Comparison of ENCODE assay signal across 8 cellular contexts in the genomic region with DNA sequence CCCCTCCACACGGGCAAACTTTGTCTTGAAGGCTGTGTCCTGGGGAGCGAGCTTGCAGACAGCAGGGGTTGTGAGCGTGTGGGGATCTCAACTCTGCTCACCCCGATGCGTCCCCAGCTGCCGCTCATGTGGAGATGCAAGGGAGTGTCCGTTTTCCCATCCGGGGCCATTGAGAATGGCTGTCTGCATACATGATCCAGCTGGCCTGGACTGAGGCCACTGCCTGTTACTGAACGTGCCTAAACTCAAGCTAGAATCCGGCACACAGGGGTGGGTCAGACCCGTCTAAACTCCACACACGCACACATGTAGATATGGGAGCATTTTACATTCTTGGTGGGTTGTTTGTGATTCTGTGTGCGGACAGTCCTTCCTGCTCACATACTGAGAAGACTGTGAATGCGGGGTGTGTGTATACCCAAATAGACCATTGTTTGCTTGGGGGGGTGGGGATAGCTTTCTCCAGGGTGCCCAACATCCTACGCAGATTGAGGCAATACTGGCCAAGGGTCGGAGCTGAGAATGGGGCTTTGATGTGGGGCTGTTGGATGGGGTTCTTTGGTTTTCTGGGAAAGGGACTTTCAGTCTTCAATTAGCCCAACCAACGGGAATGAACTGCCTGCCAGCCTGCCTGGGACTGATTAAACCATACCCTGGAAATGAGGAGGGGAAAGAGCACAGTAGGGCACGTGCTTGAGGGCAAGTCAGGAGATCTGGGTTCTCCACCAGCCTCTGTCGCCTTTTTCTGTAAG.
DNase-seq lines count a peak whose midpoint lies in the region; ATAC-seq and TF ChIP-seq lines count a peak whose summit lies in the region.

No MANE protein-coding gene starts in this region.

- H3K27ac ChIP-seq in IMR-90 (ENCODE audit: insufficient read depth, low read length): peak overlapping the region; percentile 64; the same call in 1 of the 2 replicates
- peak overlapping the region; percentile 82 for H3K27ac ChIP-seq in cingulate gyrus (ENCODE audit: low read depth, low read length)
- H3K27ac ChIP-seq in lower lobe of right lung: peak overlapping the region; percentile 85
- peak overlapping the region; percentile 73 for H3K27ac ChIP-seq in stomach smooth muscle (ENCODE audit: low read length)

- H3K9me1 ChIP-seq in IMR-90 (ENCODE audit: insufficient read depth, low read length): peaks cover 18% of the 10 kb centered on the region

- H3K9ac ChIP-seq in IMR-90 (ENCODE audit: low read depth, low read length) (peak overlapping the region; percentile 64), stomach smooth muscle (ENCODE audit: low read length in 2 of 2) (peak overlapping the region; percentile 59 to 60)

- peak overlapping the region; percentile 44; the same call in 1 of the 2 replicates for H2BK120ac ChIP-seq in IMR-90 (ENCODE audit: low read depth, low read length)

- H3K4me2 ChIP-seq in IMR-90 (ENCODE audit: low read depth, low read length): no peak overlapping the region; the same call in 1 of the 2 replicates

- peak overlapping the region; percentile 82 for H3K4ac ChIP-seq in IMR-90 (ENCODE audit: low read depth, low read length)

- H4K5ac ChIP-seq in IMR-90 (ENCODE audit: low read depth, low read length): peak overlapping the region; percentile 83

- POLR2A ChIA-PET in IMR-90 (lab: Charles Lee; ENCODE audit: unreplicated experiment): no interaction called here

- H2BK20ac ChIP-seq in IMR-90 (ENCODE audit: low read depth, low read length): no peak overlapping the region

- H4K8ac ChIP-seq in IMR-90 (ENCODE audit: low read depth in 2 of 2, low read length in 2 of 2): peak overlapping the region; percentile 95 to 97

- no peaks in the 10 kb centered on the region for H3K27me3 ChIP-seq in IMR-90 (ENCODE audit: control insufficient read depth, insufficient read depth, low read length)
- no peaks in the 10 kb centered on the region for H3K27me3 ChIP-seq in lower lobe of right lung (ENCODE audit: low read depth)
- no peaks in the 10 kb centered on the region for H3K27me3 ChIP-seq in stomach smooth muscle (ENCODE audit: control insufficient read depth in 1 of 2, insufficient read depth in 2 of 2, low read length in 2 of 2)

- dilution Hi-C loops in IMR-90 (cut with HindIII; ENCODE audit: low sequenced_read_pairs, unreplicated experiment): no loop called here

- H4K20me1 ChIP-seq in IMR-90 (ENCODE audit: insufficient read depth, low read length): no peaks in the 10 kb centered on the region; the same call in 1 of the 2 replicates

- H3K36me3 ChIP-seq in IMR-90 (ENCODE audit: control insufficient read depth, insufficient read depth, low read length) (peaks cover 8% of the 10 kb centered on the region; the same call in 1 of the 2 replicates), lower lobe of right lung (peaks cover 9% of the 10 kb centered on the region), stomach smooth muscle (ENCODE audit: control insufficient read depth in 2 of 2, insufficient read depth in 2 of 2, low read length in 2 of 2) (peaks cover 2 to 4% of the 10 kb centered on the region in 2 donors)

- peak overlapping the region; percentile 55; the same call in 1 of the 2 replicates for H3K56ac ChIP-seq in IMR-90 (ENCODE audit: extremely low read depth, insufficient read depth, low read length)

- H3K23ac ChIP-seq in IMR-90 (ENCODE audit: low read depth, low read length): peak overlapping the region; percentile 84

- H3K79me1 ChIP-seq in IMR-90 (ENCODE audit: low read depth in 1 of 2, low read length in 2 of 2): peaks cover 0 to 5% of the 10 kb centered on the region in 2 experiments; a peak in 1 of 4 replicates

- peak overlapping the region; percentile 50; the same call in 1 of the 2 replicates for H3K18ac ChIP-seq in IMR-90 (ENCODE audit: low read depth, low read length)

- H3K4me3 ChIP-seq in IMR-90 (ENCODE audit: insufficient read depth, low read depth, low read length): no peak overlapping the region
- H3K4me3 ChIP-seq in lower lobe of right lung: peak overlapping the region; percentile 58
- peak overlapping the region; percentile 45 to 70 for H3K4me3 ChIP-seq in stomach smooth muscle (ENCODE audit: low read length in 2 of 2)

- intact Hi-C loops in IMR-90 (cut with micrococcal nuclease): no loop called here
- intact Hi-C loops in lower lobe of right lung (cut with DNase I): no loop called here

- peak overlapping the region; percentile 61 for H2AK5ac ChIP-seq in IMR-90 (ENCODE audit: low read depth, low read length)

- TF ChIP-seq POLR2A in IMR-90 (IDR thresholded peaks at IDR 0.05; ENCODE audit: low read depth, low read length): no peak

- peak overlapping the region; percentile 67 for H4K91ac ChIP-seq in IMR-90 (ENCODE audit: insufficient read depth, low read depth, low read length)

- no peak overlapping the region for H2BK5ac ChIP-seq in IMR-90 (ENCODE audit: low read depth, low read length, poor library complexity, severe bottlenecking)

- TF ChIP-seq CTCF in IMR-90 (conservative IDR thresholded peaks at IDR 0.05; ENCODE audit: low read depth, low read length) (no peak), lower lobe of right lung (IDR thresholded peaks at IDR 0.05) (no peak)

- no peak for DNase-seq in IMR-90
- peak; percentile 61 for DNase-seq in lower lobe of right lung
- no peak for DNase-seq in NOMO-1 (lab: John Stamatoyannopoulos, UW; ENCODE audit: unreplicated experiment in 2 of 2)
- DNase-seq in stimulated activated CD4-positive, alpha-beta T cell treated with anti-CD3 and anti-CD28 coated beads, Interleukin-4, amount 100 ng/mL, for 24 hours: no peak

- BruUV-seq in IMR-90 (replicated peaks; lab: Mats Ljungman, UMichigan): no TSS peak

- peak overlapping the region; percentile 39 for H2AK9ac ChIP-seq in IMR-90 (replicated peaks; ENCODE audit: low read depth, low read length, poor library complexity)

- H2AFZ ChIP-seq in IMR-90 (replicated peaks; ENCODE audit: low read length, poor library complexity): peak overlapping the region; percentile 92

- WGBS in IMR-90 (ENCODE audit: extremely low coverage in 2 of 2, insufficient read length in 1 of 2), 2 experiments: 55% methylated on average over 4 of the region's 19 CpGs; no CpG with 5 or more reads in 1 of the 2 experiments

- H3K14ac ChIP-seq in IMR-90 (replicated peaks; ENCODE audit: low read depth, low read length): peak overlapping the region; percentile 73

- H3K9me3 ChIP-seq in IMR-90 (ENCODE audit: control insufficient read depth, insufficient read depth, low read length): no peaks in the 10 kb centered on the region
- H3K9me3 ChIP-seq in lower lobe of right lung: no peaks in the 10 kb centered on the region
- no peaks in the 10 kb centered on the region for H3K9me3 ChIP-seq in stomach smooth muscle (ENCODE audit: control insufficient read depth in 2 of 2, low read length in 2 of 2)

- no peak for TF ChIP-seq RAD21 in IMR-90 (IDR thresholded peaks at IDR 0.05; ENCODE audit: low read length)

- H2BK15ac ChIP-seq in IMR-90 (ENCODE audit: low read depth, low read length): peak overlapping the region; percentile 78; the same call in 1 of the 3 replicates

- H3K4me1 ChIP-seq in IMR-90 (ENCODE audit: control insufficient read depth, insufficient read depth, low read length): peaks cover 27% of the 10 kb centered on the region
- peaks cover 47% of the 10 kb centered on the region for H3K4me1 ChIP-seq in lower lobe of right lung
- peaks cover 44% of the 10 kb centered on the region for H3K4me1 ChIP-seq in stomach smooth muscle (ENCODE audit: control insufficient read depth, insufficient read depth, low read length)

- ATAC-seq in IMR-90 (ENCODE audit: low read depth): 0 out of 2 replicates have a peak, but pooled peaks have one; percentile 3
- ATAC-seq in lower lobe of right lung: peak; percentile 27 to 55
- no peak for ATAC-seq in GM21528 (IDR thresholded peaks at IDR 0.05; ENCODE audit: low FRiP score, unreplicated experiment)
- ATAC-seq in GM18511 (IDR thresholded peaks at IDR 0.05; ENCODE audit: unreplicated experiment): no peak

- CTCF ChIA-PET in IMR-90 (lab: Yijun Ruan, JAX): no interaction called here

- in situ Hi-C loops in IMR-90 (cut with MboI; ENCODE audit: low sequenced_read_pairs): loop anchor here (10.0 kb wide), 1 partner anchor 101 kb away; no protein-coding TSS in a partner anchor

TF ChIP-seq in IMR-90, 13 proteins besides CTCF, POLR2A, EP300 and RAD21:
- TF ChIP-seq NFE2L2 (IDR thresholded peaks at IDR 0.05; ENCODE audit: low read depth, low read length): no peak
- no peak for TF ChIP-seq MXI1 (IDR thresholded peaks at IDR 0.05; ENCODE audit: borderline replicate concordance, low read depth, low read length)
- TF ChIP-seq RFX5 (IDR thresholded peaks at IDR 0.05; ENCODE audit: low read depth, low read length): no peak
- no peak for TF ChIP-seq MAFK (IDR thresholded peaks at IDR 0.05; ENCODE audit: low read depth, low read length)
- TF ChIP-seq MAZ (IDR thresholded peaks at IDR 0.05; ENCODE audit: borderline replicate concordance, low read depth, low read length): no peak
- TF ChIP-seq CEBPB (IDR thresholded peaks at IDR 0.05; ENCODE audit: low read depth, low read length): no peak
- TF ChIP-seq BHLHE40 (IDR thresholded peaks at IDR 0.05; ENCODE audit: low read depth, low read length): no peak
- TF ChIP-seq SMC3 (IDR thresholded peaks at IDR 0.05; ENCODE audit: low read depth, low read length): no peak
- TF ChIP-seq CHD1 (IDR thresholded peaks at IDR 0.05; ENCODE audit: low read depth, low read length): no peak
- TF ChIP-seq, protein P1, sequence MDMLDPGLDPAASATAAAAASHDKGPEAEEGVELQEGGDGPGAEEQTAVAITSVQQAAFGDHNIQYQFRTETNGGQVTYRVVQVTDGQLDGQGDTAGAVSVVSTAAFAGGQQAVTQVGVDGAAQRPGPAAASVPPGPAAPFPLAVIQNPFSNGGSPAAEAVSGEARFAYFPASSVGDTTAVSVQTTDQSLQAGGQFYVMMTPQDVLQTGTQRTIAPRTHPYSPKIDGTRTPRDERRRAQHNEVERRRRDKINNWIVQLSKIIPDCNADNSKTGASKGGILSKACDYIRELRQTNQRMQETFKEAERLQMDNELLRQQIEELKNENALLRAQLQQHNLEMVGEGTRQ (IDR thresholded peaks at IDR 0.05; ENCODE audit: low read depth, low read length): no peak
- TF ChIP-seq, protein P2, sequence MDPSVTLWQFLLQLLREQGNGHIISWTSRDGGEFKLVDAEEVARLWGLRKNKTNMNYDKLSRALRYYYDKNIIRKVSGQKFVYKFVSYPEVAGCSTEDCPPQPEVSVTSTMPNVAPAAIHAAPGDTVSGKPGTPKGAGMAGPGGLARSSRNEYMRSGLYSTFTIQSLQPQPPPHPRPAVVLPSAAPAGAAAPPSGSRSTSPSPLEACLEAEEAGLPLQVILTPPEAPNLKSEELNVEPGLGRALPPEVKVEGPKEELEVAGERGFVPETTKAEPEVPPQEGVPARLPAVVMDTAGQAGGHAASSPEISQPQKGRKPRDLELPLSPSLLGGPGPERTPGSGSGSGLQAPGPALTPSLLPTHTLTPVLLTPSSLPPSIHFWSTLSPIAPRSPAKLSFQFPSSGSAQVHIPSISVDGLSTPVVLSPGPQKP (IDR thresholded peaks at IDR 0.05; ENCODE audit: borderline replicate concordance, low read depth, low read length): no peak
- TF ChIP-seq RCOR1 (IDR thresholded peaks at IDR 0.05; ENCODE audit: insufficient replicate concordance, low read length): no peak
- TF ChIP-seq FOS (IDR thresholded peaks at IDR 0.05; ENCODE audit: low read depth, low read length): no peak

Comparison
In these comparisons a context has a peak if more than half of its experiments do, and no peak if none do; other contexts are left out.
1. ATAC-seq: peak in IMR-90 (single experiment) and lower lobe of right lung (2 of 2); none in GM21528 (single experiment) and GM18511 (single experiment).
2. Peak in every context shown above with its lines, with median percentiles within 50 percentile points of each other: H3K27ac ChIP-seq.